ENCODE assay signal across 25 cellular contexts in genomic region chr6:46040288-46040687, GRCh38. TPM values are rescaled to one million over a fixed set of nuclear protein-coding genes. Genes with fewer than 3 reads are reported as not detected.
DNase-seq lines count a peak whose midpoint lies in the region; ATAC-seq, FAIRE-seq and TF ChIP-seq lines count a peak whose summit lies in the region.
"Had no signal": no experiment of that assay in that cellular context is flagged by ENCODE, and none has a peak within 500 bp of the region (broad histone marks: within the 10 kb centered on the region; RNA-seq: fewer than 3 reads in every experiment).

No MANE protein-coding gene starts in this region.

- H4K8ac ChIP-seq in H1 (ENCODE audit: extremely low read depth, insufficient read depth, low read length): no peak overlapping the region

- H3K23ac ChIP-seq in H1 (ENCODE audit: insufficient read length): no peak overlapping the region

- no peaks in the 10 kb centered on the region for H4K20me1 ChIP-seq in H1 (replicated peaks in 1 of 2; ENCODE audit: control insufficient read depth in 1 of 2, insufficient read depth in 2 of 2, low read length in 2 of 2)
- H4K20me1 ChIP-seq: BLaER1 treated with 17β-estradiol and CSF1 and Interleukin-3, amounts not matched to agents 10 nM and 100 nM had no signal

- H3K9me3 ChIP-seq in HEK293 (ENCODE audit: control insufficient read depth, insufficient read depth, low read depth, low read length): no peaks in the 10 kb centered on the region
- H3K9me3 ChIP-seq in H1 (ENCODE audit: insufficient read depth in 2 of 2, low read depth in 1 of 2, low read length in 1 of 2): no peaks in the 10 kb centered on the region
- no peaks in the 10 kb centered on the region for H3K9me3 ChIP-seq in ascending aorta
- H3K9me3 ChIP-seq: A549; BLaER1 treated with 17β-estradiol and CSF1 and Interleukin-3, amounts not matched to agents 10 nM and 100 nM; Caco-2 had no signal

- no peak overlapping the region for H3K4me3 Mint-ChIP-seq in activated CD4-positive, alpha-beta T cell treated with anti-CD3 and anti-CD28 coated beads, Interleukin-2, amount 10 ng/mL, durations not matched to agents 24 days and 14 days
- H3K4me3 Mint-ChIP-seq: B cell; CD4-positive, alpha-beta T cell; CD8-positive, alpha-beta T cell had no signal

- no peaks in the 10 kb centered on the region for H3K79me2 ChIP-seq in H1 (ENCODE audit: control insufficient read depth in 1 of 2, insufficient read depth in 2 of 2, low read length in 2 of 2)

- H3K27ac ChIP-seq in HEK293 (ENCODE audit: extremely low read depth, low read depth, low read length): no peak overlapping the region
- no peak overlapping the region for H3K27ac ChIP-seq in H1 (ENCODE audit: low read depth, low read length)
- no peak overlapping the region for H3K27ac ChIP-seq in ascending aorta
- H3K27ac ChIP-seq: 22Rv1; A549; BLaER1 treated with 17β-estradiol and CSF1 and Interleukin-3, amounts not matched to agents 10 nM and 100 nM; C4-2B had no signal

- no peak for TF ChIP-seq CTCF in HEK293 (tag by site-specific recombination; IDR thresholded peaks at IDR 0.05)
- TF ChIP-seq CTCF in H1 (IDR thresholded peaks at IDR 0.05; ENCODE audit: control extremely low read depth in 1 of 3, insufficient read depth in 1 of 3, low read depth in 1 of 3, low read length in 3 of 3): no peak
- TF ChIP-seq CTCF in ascending aorta (IDR thresholded peaks at IDR 0.05): no peak

- peaks cover 5% of the 10 kb centered on the region for H3K4me1 ChIP-seq in HEK293 (ENCODE audit: control insufficient read depth, insufficient read depth, low read length)
- peaks cover 0 to 4% (median 0%) of the 10 kb centered on the region in 4 experiments; a peak in 1 of 7 replicates for H3K4me1 ChIP-seq in H1 (replicated peaks in 1 of 4; ENCODE audit: control insufficient read depth in 3 of 4, insufficient read depth in 4 of 4, low read length in 3 of 4)
- peaks cover 0 to 7% of the 10 kb centered on the region in 2 donors for H3K4me1 ChIP-seq in ascending aorta
- H3K4me1 ChIP-seq: A549, Caco-2 had no signal

- H3K4ac ChIP-seq in H1 (replicated peaks; ENCODE audit: insufficient read length, low read depth, low read length): no peak overlapping the region

- WGBS in H1 (ENCODE audit: extremely low coverage in 1 of 2, insufficient coverage in 1 of 2, insufficient read length in 1 of 2, insufficient replicate concordance in 2 of 2, low coverage in 1 of 2, low lambda C conversion rate in 2 of 2, missing lambda C conversion rate in 1 of 2), 2 experiments: 97 to 100% methylated on average over 1 to 7 of the region's 7 CpGs

- intact Hi-C loops in activated CD4-positive, alpha-beta T cell treated with anti-CD3 and anti-CD28 coated beads, Interleukin-2, amount 10 ng/mL, durations not matched to agents 24 days and 14 days (cut with micrococcal nuclease): no loop called here
- intact Hi-C loops in ascending aorta (cut with DNase I): no loop called here

- no peak overlapping the region; the same call in 1 of the 2 replicates for H2BK15ac ChIP-seq in H1 (ENCODE audit: low read length)

- H3K9me3 Mint-ChIP-seq in activated CD4-positive, alpha-beta T cell treated with anti-CD3 and anti-CD28 coated beads, Interleukin-2, amount 10 ng/mL, durations not matched to agents 24 days and 14 days: no peaks in the 10 kb centered on the region
- H3K9me3 Mint-ChIP-seq: CD4-positive, alpha-beta T cell; CD8-positive, alpha-beta T cell had no signal

- 0 out of 2 replicates have a peak overlapping the region, but pooled peaks have one; percentile 36 for H2BK20ac ChIP-seq in H1 (ENCODE audit: low read length)

- no peak for FAIRE-seq in H1 (lab: Jason Lieb, UNC)
- FAIRE-seq: A549, GM12878, GM12892, GM18507 had no signal

- H4K91ac ChIP-seq in H1 (replicated peaks; ENCODE audit: insufficient read length, low read length): no peak overlapping the region

- H3K36me3 Mint-ChIP-seq in activated CD4-positive, alpha-beta T cell treated with anti-CD3 and anti-CD28 coated beads, Interleukin-2, amount 10 ng/mL, durations not matched to agents 24 days and 14 days (ENCODE audit: low read depth): no peaks in the 10 kb centered on the region
- H3K36me3 Mint-ChIP-seq: CD8-positive, alpha-beta T cell had no signal

- 0 out of 2 replicates have a peak overlapping the region, but pooled peaks have one; percentile 79 for H2AK5ac ChIP-seq in H1 (ENCODE audit: low read depth, low read length)

- H2BK12ac ChIP-seq in H1 (ENCODE audit: low read depth, low read length): no peak overlapping the region

- H3K79me1 ChIP-seq in H1 (ENCODE audit: low read depth, low read length): no peaks in the 10 kb centered on the region

- POLR2A ChIA-PET in HEK293 (lab: Yijun Ruan, JAX): no interaction called here
- POLR2A ChIA-PET in H1 (lab: Charles Lee; ENCODE audit: partially characterized antibody): no interaction called here

- H3K4me3 ChIP-seq in HEK293 (ENCODE audit: low read depth, low read length): no peak overlapping the region
- H3K4me3 ChIP-seq in H1 (ENCODE audit: extremely low read depth in 1 of 4, insufficient read depth in 2 of 4, low read depth in 3 of 4, low read length in 4 of 4): no peak overlapping the region
- H3K4me3 ChIP-seq in ascending aorta: no peak overlapping the region
- H3K4me3 ChIP-seq: A549; BLaER1 treated with 17β-estradiol and CSF1 and Interleukin-3, amounts not matched to agents 10 nM and 100 nM; GM12878 had no signal

- ATAC-seq in HG03520 (IDR thresholded peaks at IDR 0.05; ENCODE audit: unreplicated experiment): no peak
- ATAC-seq: A549; CD8-positive, alpha-beta T cell; GM12878 had no signal

- H3K36me3 ChIP-seq in HEK293 (ENCODE audit: control insufficient read depth in 2 of 2, insufficient read depth in 1 of 2, low read length in 2 of 2): no peaks in the 10 kb centered on the region
- no peaks in the 10 kb centered on the region for H3K36me3 ChIP-seq in H1 (ENCODE audit: control insufficient read depth in 2 of 4, insufficient read depth in 4 of 4, low read length in 3 of 4)
- no peaks in the 10 kb centered on the region for H3K36me3 ChIP-seq in ascending aorta
- H3K36me3 ChIP-seq: BLaER1 treated with 17β-estradiol and CSF1 and Interleukin-3, amounts not matched to agents 10 nM and 100 nM had no signal

- no peak overlapping the region for H3K4me2 ChIP-seq in H1 (ENCODE audit: insufficient read depth in 1 of 2, low read depth in 2 of 2, low read length in 2 of 2)
- H3K4me2 ChIP-seq: A549; BLaER1 treated with 17β-estradiol and CSF1 and Interleukin-3, amounts not matched to agents 10 nM and 100 nM had no signal

- no peak overlapping the region for H2AFZ ChIP-seq in H1 (ENCODE audit: low read length)

- no peak overlapping the region for H3K27ac Mint-ChIP-seq in activated CD4-positive, alpha-beta T cell treated with anti-CD3 and anti-CD28 coated beads, Interleukin-2, amount 10 ng/mL, durations not matched to agents 24 days and 14 days
- H3K27ac Mint-ChIP-seq: B cell; CD4-positive, alpha-beta T cell; CD8-positive, alpha-beta T cell had no signal

- no peak overlapping the region for H3K14ac ChIP-seq in H1 (ENCODE audit: insufficient read length)

- H2BK120ac ChIP-seq in H1 (replicated peaks; ENCODE audit: low read depth, low read length): no peak overlapping the region

- no peak overlapping the region for H4K5ac ChIP-seq in H1 (ENCODE audit: insufficient read length, low read depth, low read length)

- H3K18ac ChIP-seq in H1 (ENCODE audit: extremely low read depth, low read length): no peak overlapping the region

- CTCF ChIA-PET in HEK293 (lab: Yijun Ruan, JAX): interaction anchor here (0.7 to 2.5 kb wide), 11 partner anchors 14 to 370 kb away, joined by 3 to 9 read pairs (median 3); no protein-coding TSS in a partner anchor
- CTCF ChIA-PET in H1 (lab: Charles Lee; ENCODE audit: partially characterized antibody): interaction anchor here (0.6 to 1.6 kb wide), 8 partner anchors 8 to 1063 kb away, joined by 3 to 6 read pairs (median 4); no protein-coding TSS in a partner anchor

- H3K9ac ChIP-seq in H1 (replicated peaks in 1 of 4; ENCODE audit: extremely low read depth in 1 of 4, low read depth in 3 of 4, low read length in 3 of 4): no peak overlapping the region
- H3K9ac ChIP-seq: BLaER1 treated with 17β-estradiol and CSF1 and Interleukin-3, amounts not matched to agents 10 nM and 100 nM had no signal

- H3K4me1 Mint-ChIP-seq in activated CD4-positive, alpha-beta T cell treated with anti-CD3 and anti-CD28 coated beads, Interleukin-2, amount 10 ng/mL, durations not matched to agents 24 days and 14 days: peaks cover 1% of the 10 kb centered on the region
- H3K4me1 Mint-ChIP-seq: B cell had no signal

- DNase-seq in activated CD4-positive, alpha-beta T cell treated with anti-CD3 and anti-CD28 coated beads, Interleukin-2, amount 10 ng/mL, durations not matched to agents 24 days and 14 days: peak; percentile 27
- DNase-seq in activated CD4-positive, alpha-beta T cell treated with anti-CD3 and anti-CD28 coated beads, Interleukin-2, amount 50 U/mL, for 1 hour: no peak
- DNase-seq in H1 (ENCODE audit: low read depth in 1 of 2, low spot score in 2 of 2) (no peak), ascending aorta (ENCODE audit: low spot score in 2 of 2) (no peak)
- DNase-seq: AML-193; Caco-2; Calu3; CD4-positive, alpha-beta T cell; CD8-positive, alpha-beta T cell; DND-41; EL; GDM1 had no signal

- TF ChIP-seq POLR2A in H1 (IDR thresholded peaks at IDR 0.05; ENCODE audit: control extremely low read depth in 1 of 2, low read depth in 2 of 2, low read length in 2 of 2): no peak

- no peak overlapping the region for H2BK5ac ChIP-seq in H1 (ENCODE audit: low read depth, low read length)

- no peaks in the 10 kb centered on the region for H3K27me3 Mint-ChIP-seq in activated CD4-positive, alpha-beta T cell treated with anti-CD3 and anti-CD28 coated beads, Interleukin-2, amount 10 ng/mL, durations not matched to agents 24 days and 14 days
- H3K27me3 Mint-ChIP-seq: CD4-positive, alpha-beta T cell had no signal

- H3K27me3 ChIP-seq in H1 (replicated peaks in 1 of 4; ENCODE audit: control insufficient read depth in 3 of 4, extremely low read depth in 1 of 4, insufficient read depth in 3 of 4, low read length in 3 of 4): no peaks in the 10 kb centered on the region
- no peaks in the 10 kb centered on the region for H3K27me3 ChIP-seq in ascending aorta
- H3K27me3 ChIP-seq: BLaER1 treated with 17β-estradiol and CSF1 and Interleukin-3, amounts not matched to agents 10 nM and 100 nM had no signal

- TF ChIP-seq RAD21 in H1 (IDR thresholded peaks at IDR 0.05 in 1 of 2, conservative IDR thresholded peaks at IDR 0.05 in 1 of 2; ENCODE audit: low read depth in 2 of 2, low read length in 2 of 2): no peak

- peaks cover 5% of the 10 kb centered on the region; the same call in 1 of the 2 replicates for H3K23me2 ChIP-seq in H1 (ENCODE audit: low read depth, low read length)

- TF ChIP-seq EP300 in H1 (IDR thresholded peaks at IDR 0.05; ENCODE audit: borderline replicate concordance in 1 of 2, low read depth in 2 of 2, low read length in 2 of 2): no peak

- peak overlapping the region; percentile 17 for H3K56ac ChIP-seq in H1 (replicated peaks; ENCODE audit: insufficient read length, low read depth, low read length)

RNA-seq across cellular contexts. Expression of gene CLIC5, which starts 24.6 kb away (rescaled TPM):
- 1.1 and 2.0 TPM in 2 replicates for total RNA-seq in activated CD4-positive, alpha-beta T cell treated with anti-CD3 and anti-CD28 coated beads, Interleukin-2, amount 10 ng/mL, durations not matched to agents 24 days and 14 days
- 0.15 TPM in 1 of 2 replicates, not detected in the other for total RNA-seq in H1 (2021; fragmentation: NEBNext Ultra II Directional; extraction: Animal tissue kit (Norgen Biotek cat#: 25700))
- 0.12 and 0.24 TPM in 2 replicates for polyA plus RNA-seq in H1 (2011; rRNA removed)
- polyA plus RNA-seq in H1 (2011; cell fraction: cytosol; rRNA removed): 0.13 TPM
- 0.24 TPM for polyA plus RNA-seq in H1 (2011; cell fraction: nucleus; rRNA removed)
- 0.06 to 0.20 TPM (median 0.14 TPM) in 4 replicates for polyA plus RNA-seq in H1 (2012, experiment 1 of 2)
- 0.08 TPM for polyA plus RNA-seq in H1 (2012, experiment 2 of 2)
- 0.06 TPM for polyA plus RNA-seq in H1 (2013, experiment 1 of 2)
- polyA plus RNA-seq in H1 (2013, experiment 2 of 2): 0.04 TPM
- 0.02 and 0.06 TPM in 2 replicates for polyA minus RNA-seq in H1 (2011; rRNA and poly(A)+ RNA removed)
- polyA minus RNA-seq in H1 (2011; cell fraction: cytosol; rRNA and poly(A)+ RNA removed): not detected
- polyA minus RNA-seq in H1 (2011; cell fraction: nucleus; rRNA and poly(A)+ RNA removed): 0.40 TPM
- total RNA-seq in ascending aorta: 7.6 TPM
- total RNA-seq: A172, G401, GM12878 had no signal
- polyA plus RNA-seq: A549, BJ had no signal
